ENCODE assay signal across 1 cellular context in genomic region chr15:92848852-92849598, GRCh38.
A peak's percentile ranks its signal among the peaks of the same experiment; 100 is the strongest.
TF ChIP-seq lines count a peak whose summit lies in the region.

No MANE protein-coding gene starts in this region.

TF ChIP-seq in K562, 482 proteins besides CTCF, POLR2A, EP300 and RAD21 (continued from another document):
- TF ChIP-seq, protein P1, sequence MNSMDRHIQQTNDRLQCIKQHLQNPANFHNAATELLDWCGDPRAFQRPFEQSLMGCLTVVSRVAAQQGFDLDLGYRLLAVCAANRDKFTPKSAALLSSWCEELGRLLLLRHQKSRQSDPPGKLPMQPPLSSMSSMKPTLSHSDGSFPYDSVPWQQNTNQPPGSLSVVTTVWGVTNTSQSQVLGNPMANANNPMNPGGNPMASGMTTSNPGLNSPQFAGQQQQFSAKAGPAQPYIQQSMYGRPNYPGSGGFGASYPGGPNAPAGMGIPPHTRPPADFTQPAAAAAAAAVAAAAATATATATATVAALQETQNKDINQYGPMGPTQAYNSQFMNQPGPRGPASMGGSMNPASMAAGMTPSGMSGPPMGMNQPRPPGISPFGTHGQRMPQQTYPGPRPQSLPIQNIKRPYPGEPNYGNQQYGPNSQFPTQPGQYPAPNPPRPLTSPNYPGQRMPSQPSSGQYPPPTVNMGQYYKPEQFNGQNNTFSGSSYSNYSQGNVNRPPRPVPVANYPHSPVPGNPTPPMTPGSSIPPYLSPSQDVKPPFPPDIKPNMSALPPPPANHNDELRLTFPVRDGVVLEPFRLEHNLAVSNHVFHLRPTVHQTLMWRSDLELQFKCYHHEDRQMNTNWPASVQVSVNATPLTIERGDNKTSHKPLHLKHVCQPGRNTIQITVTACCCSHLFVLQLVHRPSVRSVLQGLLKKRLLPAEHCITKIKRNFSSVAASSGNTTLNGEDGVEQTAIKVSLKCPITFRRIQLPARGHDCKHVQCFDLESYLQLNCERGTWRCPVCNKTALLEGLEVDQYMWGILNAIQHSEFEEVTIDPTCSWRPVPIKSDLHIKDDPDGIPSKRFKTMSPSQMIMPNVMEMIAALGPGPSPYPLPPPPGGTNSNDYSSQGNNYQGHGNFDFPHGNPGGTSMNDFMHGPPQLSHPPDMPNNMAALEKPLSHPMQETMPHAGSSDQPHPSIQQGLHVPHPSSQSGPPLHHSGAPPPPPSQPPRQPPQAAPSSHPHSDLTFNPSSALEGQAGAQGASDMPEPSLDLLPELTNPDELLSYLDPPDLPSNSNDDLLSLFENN (IDR thresholded peaks at IDR 0.05; ENCODE audit: low read depth in 2 of 2, low read length in 2 of 2): peak in 1 of 2 experiments; percentile 48; a peak in 1 of 4 replicates
- TF ChIP-seq E2F4 (CRISPR knock-in tag; IDR thresholded peaks at IDR 0.05; ENCODE audit: low read depth) (no peak), CBFA2T2 (conservative IDR thresholded peaks at IDR 0.05) (peak; percentile 83), ID3 (CRISPR knock-in tag; IDR thresholded peaks at IDR 0.05) (no peak), ID3 (tag; IDR thresholded peaks at IDR 0.05) (0 out of 2 replicates have a peak, but pooled peaks have one; percentile 41), ZNF740 (CRISPR knock-in tag; IDR thresholded peaks at IDR 0.05) (no peak), ZNF740 (tag; IDR thresholded peaks at IDR 0.05) (no peak), STAT5A (IDR thresholded peaks at IDR 0.05; ENCODE audit: borderline replicate concordance, low read length) (peak; percentile 53; the same call in 1 of the 2 replicates), CBX5 (IDR thresholded peaks at IDR 0.05; ENCODE audit: borderline replicate concordance, low read depth) (no peak), KLF6 (CRISPR knock-in tag; IDR thresholded peaks at IDR 0.05; ENCODE audit: borderline replicate concordance) (0 out of 2 replicates have a peak, but pooled peaks have one; percentile 11), NUFIP1 (IDR thresholded peaks at IDR 0.05; ENCODE audit: partially characterized antibody) (no peak), TAL1 (IDR thresholded peaks at IDR 0.05) (peak; percentile 78), ZNF830 (CRISPR knock-in tag; IDR thresholded peaks at IDR 0.05) (no peak), TEAD4 (IDR thresholded peaks at IDR 0.05; ENCODE audit: low read length) (peak; percentile 89), TEAD4 (CRISPR knock-in tag; IDR thresholded peaks at IDR 0.05; ENCODE audit: borderline replicate concordance) (no peak), ATF2 (CRISPR knock-in tag; IDR thresholded peaks at IDR 0.05) (no peak), ZNF589 (CRISPR knock-in tag; IDR thresholded peaks at IDR 0.05; ENCODE audit: low read depth) (peak; percentile 51; the same call in 1 of the 2 replicates), SIN3B (IDR thresholded peaks at IDR 0.05; ENCODE audit: low read depth) (no peak), NR2C1 (IDR thresholded peaks at IDR 0.05) (peak; percentile 36; the same call in 1 of the 2 replicates), NR2C1 (tag; IDR thresholded peaks at IDR 0.05) (peak; percentile 58), ESRRA (IDR thresholded peaks at IDR 0.05; ENCODE audit: borderline replicate concordance, low read depth) (peak; percentile 78; the same call in 1 of the 2 replicates), CXXC5 (CRISPR knock-in tag; IDR thresholded peaks at IDR 0.05) (peak; percentile 64; the same call in 1 of the 2 replicates), BRD9 (IDR thresholded peaks at IDR 0.05; ENCODE audit: low read depth, partially characterized antibody) (no peak), ZNF318 (IDR thresholded peaks at IDR 0.05; ENCODE audit: borderline replicate concordance in 1 of 2, low read depth in 1 of 2) (0 out of 4 replicates have a peak, but pooled peaks of 1 of the 2 experiments have one; percentile 33)
- TF ChIP-seq, protein P2, sequence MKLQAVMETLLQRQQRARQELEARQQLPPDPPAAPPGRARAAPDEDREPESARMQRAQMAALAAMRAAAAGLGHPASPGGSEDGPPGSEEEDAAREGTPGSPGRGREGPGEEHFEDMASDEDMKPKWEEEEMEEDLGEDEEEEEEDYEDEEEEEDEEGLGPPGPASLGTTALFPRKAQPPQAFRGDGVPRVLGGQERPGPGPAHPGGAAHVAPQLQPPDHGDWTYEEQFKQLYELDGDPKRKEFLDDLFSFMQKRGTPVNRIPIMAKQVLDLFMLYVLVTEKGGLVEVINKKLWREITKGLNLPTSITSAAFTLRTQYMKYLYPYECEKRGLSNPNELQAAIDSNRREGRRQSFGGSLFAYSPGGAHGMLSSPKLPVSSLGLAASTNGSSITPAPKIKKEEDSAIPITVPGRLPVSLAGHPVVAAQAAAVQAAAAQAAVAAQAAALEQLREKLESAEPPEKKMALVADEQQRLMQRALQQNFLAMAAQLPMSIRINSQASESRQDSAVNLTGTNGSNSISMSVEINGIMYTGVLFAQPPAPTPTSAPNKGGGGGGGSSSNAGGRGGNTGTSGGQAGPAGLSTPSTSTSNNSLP (IDR thresholded peaks at IDR 0.05; ENCODE audit: borderline replicate concordance, low read depth, low read length): peak; percentile 60; the same call in 1 of the 2 replicates
- TF ChIP-seq, protein P3, sequence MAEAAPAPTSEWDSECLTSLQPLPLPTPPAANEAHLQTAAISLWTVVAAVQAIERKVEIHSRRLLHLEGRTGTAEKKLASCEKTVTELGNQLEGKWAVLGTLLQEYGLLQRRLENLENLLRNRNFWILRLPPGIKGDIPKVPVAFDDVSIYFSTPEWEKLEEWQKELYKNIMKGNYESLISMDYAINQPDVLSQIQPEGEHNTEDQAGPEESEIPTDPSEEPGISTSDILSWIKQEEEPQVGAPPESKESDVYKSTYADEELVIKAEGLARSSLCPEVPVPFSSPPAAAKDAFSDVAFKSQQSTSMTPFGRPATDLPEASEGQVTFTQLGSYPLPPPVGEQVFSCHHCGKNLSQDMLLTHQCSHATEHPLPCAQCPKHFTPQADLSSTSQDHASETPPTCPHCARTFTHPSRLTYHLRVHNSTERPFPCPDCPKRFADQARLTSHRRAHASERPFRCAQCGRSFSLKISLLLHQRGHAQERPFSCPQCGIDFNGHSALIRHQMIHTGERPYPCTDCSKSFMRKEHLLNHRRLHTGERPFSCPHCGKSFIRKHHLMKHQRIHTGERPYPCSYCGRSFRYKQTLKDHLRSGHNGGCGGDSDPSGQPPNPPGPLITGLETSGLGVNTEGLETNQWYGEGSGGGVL (CRISPR knock-in tag; IDR thresholded peaks at IDR 0.05): no peak
